8 cellular contexts compared by ENCODE assay signal in the genomic region with DNA sequence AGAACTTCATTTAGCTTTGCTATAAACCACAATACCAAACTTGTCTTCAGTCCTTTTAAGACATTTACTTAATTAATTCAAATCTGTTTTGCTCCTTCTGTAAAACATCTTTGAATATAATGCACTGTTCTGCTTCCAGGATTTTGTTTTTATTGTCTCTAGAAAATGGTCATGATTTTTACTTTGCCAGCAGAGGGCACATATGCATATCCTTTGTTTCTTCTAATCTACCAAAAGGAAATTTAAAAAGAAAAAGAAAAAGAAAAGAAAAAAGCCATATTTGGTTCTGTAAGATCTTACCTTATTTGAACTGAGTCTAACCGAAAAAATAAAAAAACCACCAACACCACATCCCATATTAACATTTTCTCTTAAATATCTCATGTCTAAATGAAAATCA.
DNase-seq lines count a peak whose midpoint lies in the region; ATAC-seq and TF ChIP-seq lines count a peak whose summit lies in the region.

No MANE protein-coding gene starts in this region.

- DNase-seq in Caki2 (ENCODE audit: low read depth) (peak; percentile 4), H4 (ENCODE audit: low spot score) (peak; percentile 21), activated B cell treated with CpG ODN at 0.5 μM for 24 hours (no peak), left kidney (ENCODE audit: low read depth, low spot score) (peak; percentile 45), WERI-Rb-1 (no peak), KBM-7 (no peak), ovary (no peak)
- DNase-seq in activated CD4-positive, alpha-beta T cell treated with anti-CD3 and anti-CD28 coated beads, Interleukin-2, amount 10 ng/mL, durations not matched to agents 24 days and 14 days, result no peak

- H3K27ac ChIP-seq in WERI-Rb-1, result no peak overlapping the region
- H3K27ac ChIP-seq in ovary, result no peak overlapping the region

- H3K36me3 ChIP-seq in WERI-Rb-1, result no peaks in the 10 kb centered on the region
- H3K36me3 ChIP-seq in ovary, result no peaks in the 10 kb centered on the region

- no peak for TF ChIP-seq POLR2A in ovary (IDR thresholded peaks at IDR 0.05)

- in situ Hi-C loops in Caki2 (cut with HindIII; ENCODE audit: low pct_unique_long_range_greater_than_20kb, low sequenced_read_pairs) (no loop called here), KBM-7 (cut with MboI; ENCODE audit: low pct_unique_long_range_greater_than_20kb, low sequenced_read_pairs) (no loop called here)

- POLR2A ChIA-PET in activated B cell treated with CpG ODN at 0.5 μM for 24 hours (lab: Charles Lee), result interaction anchor here (1.6 kb wide), 1 partner anchor 103 kb away, joined by 6 read pairs; no protein-coding TSS in a partner anchor

- CTCF ChIA-PET in activated B cell treated with CpG ODN at 0.5 μM for 24 hours (lab: Charles Lee), result interaction anchor here (0.7 to 2.6 kb wide), 2 partner anchors 10 to 268 kb away, joined by 3 to 14 read pairs; no protein-coding TSS in a partner anchor

- H3K4me1 Mint-ChIP-seq in activated B cell treated with CpG ODN at 0.5 μM for 24 hours, result peaks cover 37% of the 10 kb centered on the region
- H3K4me1 Mint-ChIP-seq in activated CD4-positive, alpha-beta T cell treated with anti-CD3 and anti-CD28 coated beads, Interleukin-2, amount 10 ng/mL, durations not matched to agents 24 days and 14 days, result no peaks in the 10 kb centered on the region

- intact Hi-C loops in activated B cell treated with CpG ODN at 0.5 μM for 24 hours (cut with micrococcal nuclease), result loop anchor here (1.0 to 10.0 kb wide), 3 partner anchors 267 to 1410 kb away; a partner anchor contains a TSS
- intact Hi-C loops in activated CD4-positive, alpha-beta T cell treated with anti-CD3 and anti-CD28 coated beads, Interleukin-2, amount 10 ng/mL, durations not matched to agents 24 days and 14 days (cut with micrococcal nuclease), result no loop called here
- intact Hi-C loops in ovary (cut with DNase I), result no loop called here

- no peaks in the 10 kb centered on the region for H3K27me3 Mint-ChIP-seq in activated B cell treated with CpG ODN at 0.5 μM for 24 hours
- H3K27me3 Mint-ChIP-seq in activated CD4-positive, alpha-beta T cell treated with anti-CD3 and anti-CD28 coated beads, Interleukin-2, amount 10 ng/mL, durations not matched to agents 24 days and 14 days, result no peaks in the 10 kb centered on the region

- no peaks in the 10 kb centered on the region for H3K9me3 Mint-ChIP-seq in activated B cell treated with CpG ODN at 0.5 μM for 24 hours
- H3K9me3 Mint-ChIP-seq in activated CD4-positive, alpha-beta T cell treated with anti-CD3 and anti-CD28 coated beads, Interleukin-2, amount 10 ng/mL, durations not matched to agents 24 days and 14 days, result no peaks in the 10 kb centered on the region

- WGBS in ovary, 3 donors, result 40 to 55% (median 40%) methylated on average over 1 of the region's 1 CpG

- TF ChIP-seq CTCF in activated B cell treated with CpG ODN at 0.5 μM for 24 hours (IDR thresholded peaks at IDR 0.05) (no peak), WERI-Rb-1 (IDR thresholded peaks at IDR 0.05; ENCODE audit: low read depth, low read length) (no peak), ovary (IDR thresholded peaks at IDR 0.05) (no peak)

- H3K27ac Mint-ChIP-seq in activated B cell treated with CpG ODN at 0.5 μM for 24 hours, result no peak overlapping the region
- no peak overlapping the region for H3K27ac Mint-ChIP-seq in activated CD4-positive, alpha-beta T cell treated with anti-CD3 and anti-CD28 coated beads, Interleukin-2, amount 10 ng/mL, durations not matched to agents 24 days and 14 days

- H3K4me1 ChIP-seq in ovary (ENCODE audit: insufficient read depth), result no peaks in the 10 kb centered on the region

- no peaks in the 10 kb centered on the region for H3K9me3 ChIP-seq in WERI-Rb-1 (ENCODE audit: severe bottlenecking)
- H3K9me3 ChIP-seq in ovary, result no peaks in the 10 kb centered on the region

- H3K27me3 ChIP-seq in WERI-Rb-1 (ENCODE audit: insufficient read depth, low read depth, severe bottlenecking) (no peaks in the 10 kb centered on the region), ovary (no peaks in the 10 kb centered on the region)

- no peaks in the 10 kb centered on the region for H3K36me3 Mint-ChIP-seq in activated B cell treated with CpG ODN at 0.5 μM for 24 hours (ENCODE audit: low read depth)
- no peaks in the 10 kb centered on the region for H3K36me3 Mint-ChIP-seq in activated CD4-positive, alpha-beta T cell treated with anti-CD3 and anti-CD28 coated beads, Interleukin-2, amount 10 ng/mL, durations not matched to agents 24 days and 14 days (ENCODE audit: low read depth)

- no peak for TF ChIP-seq EP300 in ovary (IDR thresholded peaks at IDR 0.05)

- peak overlapping the region; percentile 15 for H3K4me3 Mint-ChIP-seq in activated B cell treated with CpG ODN at 0.5 μM for 24 hours
- H3K4me3 Mint-ChIP-seq in activated CD4-positive, alpha-beta T cell treated with anti-CD3 and anti-CD28 coated beads, Interleukin-2, amount 10 ng/mL, durations not matched to agents 24 days and 14 days, result no peak overlapping the region

- H3K4me3 ChIP-seq in WERI-Rb-1 (ENCODE audit: low read depth, low read length), result no peak overlapping the region
- H3K4me3 ChIP-seq in ovary, result no peak overlapping the region

- no peak for ATAC-seq in activated B cell treated with CpG ODN at 0.5 μM for 24 hours (ENCODE audit: low read depth)

Comparison
In these comparisons a context has a peak if more than half of its experiments do, and no peak if none do; other contexts are left out.
1. DNase-seq: peak in Caki2 (single experiment), H4 (single experiment) and left kidney (single experiment); none in activated B cell treated with CpG ODN at 0.5 μM for 24 hours (single experiment), WERI-Rb-1 (single experiment), activated CD4-positive, alpha-beta T cell treated with anti-CD3 and anti-CD28 coated beads, Interleukin-2, amount 10 ng/mL, durations not matched to agents 24 days and 14 days (single experiment), KBM-7 (single experiment) and ovary (0 of 5).